26 cellular contexts compared by ENCODE assay signal in genomic region chr7:3892686-3893085, GRCh38.
"Had no signal": no experiment of that assay in that cellular context is flagged by ENCODE, and none has a peak within 500 bp of the region (broad histone marks: within the 10 kb centered on the region; RNA-seq: fewer than 3 reads in every experiment).

No MANE protein-coding gene starts in this region.

- H3K9me3 ChIP-seq: gastroesophageal sphincter, pancreas, psoas muscle, sigmoid colon, thoracic aorta, upper lobe of left lung had no signal

- H3K27ac Mint-ChIP-seq: activated CD4-positive, alpha-beta memory T cell treated with anti-CD3 and anti-CD28 coated beads, Interleukin-2, amount 10 ng/mL, durations not matched to agents 7 days and 5 days; activated CD4-positive, alpha-beta T cell treated with anti-CD3 and anti-CD28 coated beads, Interleukin-2, amount 10 ng/mL, durations not matched to agents 7 days and 5 days; activated T-cell treated with anti-CD3 and anti-CD28 coated beads, Interleukin-2, amount 50 U/mL, for 24 hours; activated T-helper 17 cell treated with anti-CD3 and anti-CD28 coated beads, Interleukin-2, amount 50 U/mL, for 72 hours; mesothelial cell of epicardium; naive B cell; stimulated activated effector memory CD8-positive, alpha-beta T cell treated with anti-CD3 and anti-CD28 coated beads, Interleukin-12 subunit alpha, Interleukin-12 subunit beta, amount 100 ng/mL, for 72 hours; stimulated activated naive CD8-positive, alpha-beta T cell treated with anti-CD3 and anti-CD28 coated beads, Interleukin-15, Interleukin-2, amounts not matched to agents 100 ng/mL and 50 ng/mL, for 24 hours; T-helper 1 cell treated with Interleukin-12 subunit alpha and Interleukin-12 subunit beta and Interleukin-4 antibody, amounts not matched to agents 30 μg/mL and 1 μg/mL, for 36 hours; WTC11 had no signal

- H3K9me3 Mint-ChIP-seq: activated CD4-positive, alpha-beta memory T cell treated with anti-CD3 and anti-CD28 coated beads, Interleukin-2, amount 10 ng/mL, durations not matched to agents 7 days and 5 days; activated CD4-positive, alpha-beta T cell treated with anti-CD3 and anti-CD28 coated beads, Interleukin-2, amount 10 ng/mL, durations not matched to agents 7 days and 5 days; activated T-cell treated with anti-CD3 and anti-CD28 coated beads, Interleukin-2, amount 50 U/mL, for 24 hours; activated T-helper 17 cell treated with anti-CD3 and anti-CD28 coated beads, Interleukin-2, amount 50 U/mL, for 72 hours; mesothelial cell of epicardium; naive B cell; stimulated activated effector memory CD8-positive, alpha-beta T cell treated with anti-CD3 and anti-CD28 coated beads, Interleukin-12 subunit alpha, Interleukin-12 subunit beta, amount 100 ng/mL, for 72 hours; stimulated activated naive CD8-positive, alpha-beta T cell treated with anti-CD3 and anti-CD28 coated beads, Interleukin-15, Interleukin-2, amounts not matched to agents 100 ng/mL and 50 ng/mL, for 24 hours; T-helper 1 cell treated with Interleukin-12 subunit alpha and Interleukin-12 subunit beta and Interleukin-4 antibody, amounts not matched to agents 30 μg/mL and 1 μg/mL, for 36 hours; WTC11 had no signal

- H3K4me1 Mint-ChIP-seq: activated CD4-positive, alpha-beta memory T cell treated with anti-CD3 and anti-CD28 coated beads, Interleukin-2, amount 10 ng/mL, durations not matched to agents 7 days and 5 days; activated CD4-positive, alpha-beta T cell treated with anti-CD3 and anti-CD28 coated beads, Interleukin-2, amount 10 ng/mL, durations not matched to agents 7 days and 5 days; activated T-helper 17 cell treated with anti-CD3 and anti-CD28 coated beads, Interleukin-2, amount 50 U/mL, for 72 hours; naive B cell; stimulated activated effector memory CD8-positive, alpha-beta T cell treated with anti-CD3 and anti-CD28 coated beads, Interleukin-12 subunit alpha, Interleukin-12 subunit beta, amount 100 ng/mL, for 72 hours had no signal

- DNase-seq: activated CD4-positive, alpha-beta memory T cell treated with anti-CD3 and anti-CD28 coated beads, Interleukin-2, amount 10 ng/mL, durations not matched to agents 7 days and 5 days; activated CD4-positive, alpha-beta T cell treated with anti-CD3 and anti-CD28 coated beads for 1 hour; activated CD4-positive, alpha-beta T cell treated with anti-CD3 and anti-CD28 coated beads, Interleukin-2, amount 10 ng/mL, durations not matched to agents 7 days and 5 days; activated CD8-positive, alpha-beta memory T cell treated with anti-CD3 and anti-CD28 coated beads, Interleukin-2, amount 50 U/mL, for 48 hours; activated gamma-delta T cell treated with Interleukin-2 at 50 U/mL for 16 hours; activated naive CD4-positive, alpha-beta T cell treated with anti-CD3 and anti-CD28 coated beads, Interleukin-2, amount 50 U/mL, for 16 hours; activated T-cell treated with anti-CD3 and anti-CD28 coated beads, Interleukin-2, amount 50 U/mL, for 24 hours; amniotic stem cell; effector CD8-positive, alpha-beta T cell; naive B cell; pancreas; psoas muscle; sigmoid colon; small intestine; stimulated activated CD4-positive, alpha-beta T cell treated with anti-CD3 and anti-CD28 coated beads, Interleukin-4, amount 100 ng/mL, for 24 hours; T-helper 9 cell; upper lobe of left lung had no signal

- ATAC-seq: activated T-helper 17 cell treated with anti-CD3 and anti-CD28 coated beads, Interleukin-2, amount 50 U/mL, for 72 hours; gastroesophageal sphincter; pancreas; psoas muscle; stimulated activated effector memory CD8-positive, alpha-beta T cell treated with anti-CD3 and anti-CD28 coated beads, Interleukin-12 subunit alpha, Interleukin-12 subunit beta, amount 100 ng/mL, for 72 hours; WTC11 had no signal

- H3K4me1 ChIP-seq: pancreas, upper lobe of left lung had no signal

- H3K36me3 ChIP-seq: gastroesophageal sphincter, pancreas, sigmoid colon, thoracic aorta, upper lobe of left lung had no signal

- H3K4me3 Mint-ChIP-seq: activated CD4-positive, alpha-beta memory T cell treated with anti-CD3 and anti-CD28 coated beads, Interleukin-2, amount 10 ng/mL, durations not matched to agents 7 days and 5 days; activated CD4-positive, alpha-beta T cell treated with anti-CD3 and anti-CD28 coated beads, Interleukin-2, amount 10 ng/mL, durations not matched to agents 7 days and 5 days; activated T-cell treated with anti-CD3 and anti-CD28 coated beads, Interleukin-2, amount 50 U/mL, for 24 hours; activated T-helper 17 cell treated with anti-CD3 and anti-CD28 coated beads, Interleukin-2, amount 50 U/mL, for 72 hours; mesothelial cell of epicardium; naive B cell; stimulated activated effector memory CD8-positive, alpha-beta T cell treated with anti-CD3 and anti-CD28 coated beads, Interleukin-12 subunit alpha, Interleukin-12 subunit beta, amount 100 ng/mL, for 72 hours; stimulated activated naive CD8-positive, alpha-beta T cell treated with anti-CD3 and anti-CD28 coated beads, Interleukin-15, Interleukin-2, amounts not matched to agents 100 ng/mL and 50 ng/mL, for 24 hours; T-helper 1 cell treated with Interleukin-12 subunit alpha and Interleukin-12 subunit beta and Interleukin-4 antibody, amounts not matched to agents 30 μg/mL and 1 μg/mL, for 36 hours; WTC11 had no signal

- H3K4me3 ChIP-seq: gastroesophageal sphincter, pancreas, psoas muscle, sigmoid colon, thoracic aorta, upper lobe of left lung had no signal

- H3K27me3 ChIP-seq: gastroesophageal sphincter, pancreas, sigmoid colon, upper lobe of left lung had no signal

- H3K27ac ChIP-seq: epithelial cell of prostate, gastroesophageal sphincter, pancreas, psoas muscle, sigmoid colon, thoracic aorta, upper lobe of left lung had no signal

- H3K36me3 Mint-ChIP-seq: mesothelial cell of epicardium; stimulated activated effector memory CD8-positive, alpha-beta T cell treated with anti-CD3 and anti-CD28 coated beads, Interleukin-12 subunit alpha, Interleukin-12 subunit beta, amount 100 ng/mL, for 72 hours; WTC11 had no signal
